ENCODE assay signal across 8 cellular contexts in the genomic region with DNA sequence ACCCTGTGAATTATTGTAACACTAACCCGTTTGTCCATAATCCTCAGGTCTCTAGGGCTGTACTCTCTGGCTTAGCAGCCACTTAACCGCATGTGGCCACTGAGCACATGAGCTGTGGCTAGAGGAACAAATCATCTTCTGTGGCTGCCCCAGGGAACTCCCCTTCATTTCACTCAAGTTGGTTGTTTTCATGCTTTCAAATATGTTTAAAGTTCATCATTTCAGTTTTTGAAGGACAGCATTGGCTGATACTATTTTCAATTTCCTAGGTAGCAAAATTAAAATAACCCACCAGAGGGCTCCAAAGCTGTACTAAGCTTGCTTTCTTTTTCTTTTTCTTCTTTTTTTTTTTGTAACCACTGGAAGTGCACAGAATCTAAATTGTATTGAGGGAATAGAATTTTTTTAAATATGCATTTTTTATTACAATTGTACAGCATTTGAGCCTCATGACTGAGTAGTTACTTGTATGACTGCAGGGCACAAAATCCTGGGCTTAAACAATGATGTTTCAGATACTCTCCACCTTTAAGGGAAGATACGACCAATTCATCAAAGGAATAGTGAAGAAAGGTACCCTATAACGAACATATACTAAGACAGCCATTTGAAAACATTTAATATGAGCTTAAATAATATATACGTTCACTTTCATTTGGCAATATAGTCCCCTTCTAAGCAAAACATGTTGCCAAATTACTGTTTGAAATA. TPM values are rescaled to one million over a fixed set of nuclear protein-coding genes. Genes with fewer than 3 reads are reported as not detected.
DNase-seq lines count a peak whose midpoint lies in the region; FAIRE-seq and TF ChIP-seq lines count a peak whose summit lies in the region.

No MANE protein-coding gene starts in this region.

- H3K4me3 ChIP-seq in esophagus muscularis mucosa (no peak overlapping the region), small intestine (ENCODE audit: low read depth in 1 of 2, low read length in 2 of 2) (no peak overlapping the region)

- H3K27ac ChIP-seq in esophagus muscularis mucosa (replicated peaks in 1 of 4) (no peak overlapping the region), small intestine (ENCODE audit: low read depth in 1 of 2, low read length in 1 of 2) (no peak overlapping the region)

- peak; percentile 0 for DNase-seq in NCI-H2196 (lab: John Stamatoyannopoulos, UW; ENCODE audit: unreplicated experiment)
- DNase-seq in NCI-H2196 treated with DMSO at 0.1 percent for 48 hours (lab: John Stamatoyannopoulos, UW; ENCODE audit: unreplicated experiment), result no peak
- DNase-seq in NCI-H82 (lab: John Stamatoyannopoulos, UW), result peak; percentile 49
- no peak for DNase-seq in esophagus muscularis mucosa (ENCODE audit: extremely low spot score)
- peak; percentile 6 for DNase-seq in small intestine
- DNase-seq in NCI-H146 (lab: John Stamatoyannopoulos, UW), result no peak
- DNase-seq in cerebellar nuclear complex (lab: John Stamatoyannopoulos, UW), result no peak
- no peak for DNase-seq in 8988T

- H3K36me3 ChIP-seq in esophagus muscularis mucosa, result no peaks in the 10 kb centered on the region
- H3K36me3 ChIP-seq in small intestine (ENCODE audit: control insufficient read depth in 2 of 2, insufficient read depth in 2 of 2, low read length in 2 of 2), result no peaks in the 10 kb centered on the region

- H3K27me3 ChIP-seq in esophagus muscularis mucosa, result no peaks in the 10 kb centered on the region
- no peaks in the 10 kb centered on the region for H3K27me3 ChIP-seq in small intestine (ENCODE audit: control insufficient read depth in 2 of 2, insufficient read depth in 2 of 2, low read length in 2 of 2)

- intact Hi-C loops in esophagus muscularis mucosa (cut with DNase I), result loop anchor here (5.0 to 10.0 kb wide), 2 partner anchors 277 to 370 kb away; no protein-coding TSS in a partner anchor

- peak; percentile 52 to 58 (median 57) for TF ChIP-seq CTCF in esophagus muscularis mucosa (IDR thresholded peaks at IDR 0.05)

- 68% methylated on average over 5 of the region's 5 CpGs for WGBS in esophagus muscularis mucosa
- WGBS in small intestine, 3 donors, result 58 to 68% (median 64%) methylated on average over 5 of the region's 5 CpGs

- FAIRE-seq in small intestine (lab: Jason Lieb, UNC), result no peak

- H3K4me1 ChIP-seq in esophagus muscularis mucosa (peaks cover 0 to 8% (median 2%) of the 10 kb centered on the region in 4 donors), small intestine (ENCODE audit: control insufficient read depth in 2 of 2, insufficient read depth in 1 of 2, low read depth in 1 of 2, low read length in 1 of 2) (no peaks in the 10 kb centered on the region)

- TF ChIP-seq EP300 in esophagus muscularis mucosa (IDR thresholded peaks at IDR 0.05), result no peak

- no peak for TF ChIP-seq POLR2A in esophagus muscularis mucosa (IDR thresholded peaks at IDR 0.05; ENCODE audit: low read depth)

- H3K9me3 ChIP-seq in esophagus muscularis mucosa, result no peaks in the 10 kb centered on the region
- H3K9me3 ChIP-seq in small intestine (ENCODE audit: control insufficient read depth, low read depth), result no peaks in the 10 kb centered on the region

RNA-seq across cellular contexts. Expression of gene MRC1, which starts 38.6 kb away (rescaled TPM):
- total RNA-seq in esophagus muscularis mucosa, result 10 to 100 TPM; 21.9 to 69.6 (median 39.7) TPM
- polyA plus RNA-seq in small intestine, result 10 to 100 TPM in 1 of 3 donors, 1 to 10 TPM in 2; 1.8 to 23.3 (median 4.1) TPM

Comparison
In these comparisons a context has a peak if more than half of its experiments do, and no peak if none do; other contexts are left out.
1. DNase-seq: peak in NCI-H2196 (single experiment), NCI-H82 (single experiment) and small intestine (single experiment); none in NCI-H2196 treated with DMSO at 0.1 percent for 48 hours (single experiment), esophagus muscularis mucosa (single experiment), NCI-H146 (single experiment), cerebellar nuclear complex (0 of 2) and 8988T (single experiment).